ENCODE assay signal across 1 cellular context in the genomic region with DNA sequence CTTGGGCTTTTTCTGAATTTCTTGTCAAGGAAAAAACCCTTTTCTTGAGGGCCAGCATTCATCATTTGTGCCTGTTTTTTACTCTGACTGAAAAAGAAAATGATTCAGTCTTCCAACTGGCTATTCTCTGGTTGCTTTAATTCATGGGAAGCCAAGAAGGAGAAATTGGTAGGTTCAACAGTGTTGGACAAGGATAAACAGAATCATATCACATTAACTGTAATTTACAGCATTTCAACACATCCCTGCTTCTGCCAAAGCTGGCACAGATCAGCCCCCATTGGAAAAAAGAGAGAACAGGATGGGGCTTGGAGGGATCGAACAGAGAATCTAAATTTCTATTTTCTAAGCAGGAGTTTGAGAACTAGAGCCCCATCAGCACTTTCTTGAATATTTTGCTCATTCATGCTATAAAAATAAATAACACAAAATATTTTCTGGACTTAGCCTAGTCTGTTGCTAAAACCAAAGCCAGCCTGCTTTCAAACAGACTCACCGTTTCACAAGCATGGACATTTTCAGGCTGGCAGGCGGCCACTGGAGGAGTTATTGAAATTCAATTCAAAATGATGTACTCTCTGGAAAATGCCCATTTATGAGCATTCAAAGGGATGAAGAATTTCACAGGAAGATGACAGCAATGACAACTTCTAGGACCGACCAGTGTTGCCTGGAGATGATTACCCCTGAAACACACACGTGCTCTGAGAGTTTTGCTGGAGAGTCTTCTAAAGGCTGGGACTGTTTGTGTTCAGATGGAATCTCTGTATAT.
TF ChIP-seq lines count a peak whose summit lies in the region.

No MANE protein-coding gene starts in this region.

TF ChIP-seq in SK-N-SH, 30 proteins besides CTCF, POLR2A, EP300 and RAD21 (continued from another document):
- TF ChIP-seq, protein P1, sequence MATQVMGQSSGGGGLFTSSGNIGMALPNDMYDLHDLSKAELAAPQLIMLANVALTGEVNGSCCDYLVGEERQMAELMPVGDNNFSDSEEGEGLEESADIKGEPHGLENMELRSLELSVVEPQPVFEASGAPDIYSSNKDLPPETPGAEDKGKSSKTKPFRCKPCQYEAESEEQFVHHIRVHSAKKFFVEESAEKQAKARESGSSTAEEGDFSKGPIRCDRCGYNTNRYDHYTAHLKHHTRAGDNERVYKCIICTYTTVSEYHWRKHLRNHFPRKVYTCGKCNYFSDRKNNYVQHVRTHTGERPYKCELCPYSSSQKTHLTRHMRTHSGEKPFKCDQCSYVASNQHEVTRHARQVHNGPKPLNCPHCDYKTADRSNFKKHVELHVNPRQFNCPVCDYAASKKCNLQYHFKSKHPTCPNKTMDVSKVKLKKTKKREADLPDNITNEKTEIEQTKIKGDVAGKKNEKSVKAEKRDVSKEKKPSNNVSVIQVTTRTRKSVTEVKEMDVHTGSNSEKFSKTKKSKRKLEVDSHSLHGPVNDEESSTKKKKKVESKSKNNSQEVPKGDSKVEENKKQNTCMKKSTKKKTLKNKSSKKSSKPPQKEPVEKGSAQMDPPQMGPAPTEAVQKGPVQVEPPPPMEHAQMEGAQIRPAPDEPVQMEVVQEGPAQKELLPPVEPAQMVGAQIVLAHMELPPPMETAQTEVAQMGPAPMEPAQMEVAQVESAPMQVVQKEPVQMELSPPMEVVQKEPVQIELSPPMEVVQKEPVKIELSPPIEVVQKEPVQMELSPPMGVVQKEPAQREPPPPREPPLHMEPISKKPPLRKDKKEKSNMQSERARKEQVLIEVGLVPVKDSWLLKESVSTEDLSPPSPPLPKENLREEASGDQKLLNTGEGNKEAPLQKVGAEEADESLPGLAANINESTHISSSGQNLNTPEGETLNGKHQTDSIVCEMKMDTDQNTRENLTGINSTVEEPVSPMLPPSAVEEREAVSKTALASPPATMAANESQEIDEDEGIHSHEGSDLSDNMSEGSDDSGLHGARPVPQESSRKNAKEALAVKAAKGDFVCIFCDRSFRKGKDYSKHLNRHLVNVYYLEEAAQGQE (IDR thresholded peaks at IDR 0.05; ENCODE audit: low read depth, low read length): no peak
- TF ChIP-seq JUND (IDR thresholded peaks at IDR 0.05): no peak
- TF ChIP-seq EZH2phosphoT487 (IDR thresholded peaks at IDR 0.05; ENCODE audit: borderline replicate concordance, low read depth): no peak
- TF ChIP-seq NRF1 (IDR thresholded peaks at IDR 0.05; ENCODE audit: low read depth, low read length): no peak
- TF ChIP-seq, protein P2, sequence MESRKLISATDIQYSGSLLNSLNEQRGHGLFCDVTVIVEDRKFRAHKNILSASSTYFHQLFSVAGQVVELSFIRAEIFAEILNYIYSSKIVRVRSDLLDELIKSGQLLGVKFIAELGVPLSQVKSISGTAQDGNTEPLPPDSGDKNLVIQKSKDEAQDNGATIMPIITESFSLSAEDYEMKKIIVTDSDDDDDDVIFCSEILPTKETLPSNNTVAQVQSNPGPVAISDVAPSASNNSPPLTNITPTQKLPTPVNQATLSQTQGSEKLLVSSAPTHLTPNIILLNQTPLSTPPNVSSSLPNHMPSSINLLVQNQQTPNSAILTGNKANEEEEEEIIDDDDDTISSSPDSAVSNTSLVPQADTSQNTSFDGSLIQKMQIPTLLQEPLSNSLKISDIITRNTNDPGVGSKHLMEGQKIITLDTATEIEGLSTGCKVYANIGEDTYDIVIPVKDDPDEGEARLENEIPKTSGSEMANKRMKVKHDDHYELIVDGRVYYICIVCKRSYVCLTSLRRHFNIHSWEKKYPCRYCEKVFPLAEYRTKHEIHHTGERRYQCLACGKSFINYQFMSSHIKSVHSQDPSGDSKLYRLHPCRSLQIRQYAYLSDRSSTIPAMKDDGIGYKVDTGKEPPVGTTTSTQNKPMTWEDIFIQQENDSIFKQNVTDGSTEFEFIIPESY (IDR thresholded peaks at IDR 0.05; ENCODE audit: borderline replicate concordance, low read depth): no peak
- no peak for TF ChIP-seq YY1 (IDR thresholded peaks at IDR 0.05; ENCODE audit: low read depth)
- no peak for TF ChIP-seq MXI1 (IDR thresholded peaks at IDR 0.05; ENCODE audit: low read depth, low read length)
- TF ChIP-seq, protein P3, sequence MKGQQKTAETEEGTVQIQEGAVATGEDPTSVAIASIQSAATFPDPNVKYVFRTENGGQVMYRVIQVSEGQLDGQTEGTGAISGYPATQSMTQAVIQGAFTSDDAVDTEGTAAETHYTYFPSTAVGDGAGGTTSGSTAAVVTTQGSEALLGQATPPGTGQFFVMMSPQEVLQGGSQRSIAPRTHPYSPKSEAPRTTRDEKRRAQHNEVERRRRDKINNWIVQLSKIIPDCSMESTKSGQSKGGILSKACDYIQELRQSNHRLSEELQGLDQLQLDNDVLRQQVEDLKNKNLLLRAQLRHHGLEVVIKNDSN (IDR thresholded peaks at IDR 0.05; ENCODE audit: borderline replicate concordance, low read depth): no peak
- TF ChIP-seq, protein P4, sequence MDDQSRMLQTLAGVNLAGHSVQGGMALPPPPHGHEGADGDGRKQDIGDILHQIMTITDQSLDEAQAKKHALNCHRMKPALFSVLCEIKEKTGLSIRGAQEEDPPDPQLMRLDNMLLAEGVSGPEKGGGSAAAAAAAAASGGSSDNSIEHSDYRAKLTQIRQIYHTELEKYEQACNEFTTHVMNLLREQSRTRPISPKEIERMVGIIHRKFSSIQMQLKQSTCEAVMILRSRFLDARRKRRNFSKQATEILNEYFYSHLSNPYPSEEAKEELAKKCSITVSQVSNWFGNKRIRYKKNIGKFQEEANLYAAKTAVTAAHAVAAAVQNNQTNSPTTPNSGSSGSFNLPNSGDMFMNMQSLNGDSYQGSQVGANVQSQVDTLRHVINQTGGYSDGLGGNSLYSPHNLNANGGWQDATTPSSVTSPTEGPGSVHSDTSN (IDR thresholded peaks at IDR 0.05): no peak
